In the genomic region with DNA sequence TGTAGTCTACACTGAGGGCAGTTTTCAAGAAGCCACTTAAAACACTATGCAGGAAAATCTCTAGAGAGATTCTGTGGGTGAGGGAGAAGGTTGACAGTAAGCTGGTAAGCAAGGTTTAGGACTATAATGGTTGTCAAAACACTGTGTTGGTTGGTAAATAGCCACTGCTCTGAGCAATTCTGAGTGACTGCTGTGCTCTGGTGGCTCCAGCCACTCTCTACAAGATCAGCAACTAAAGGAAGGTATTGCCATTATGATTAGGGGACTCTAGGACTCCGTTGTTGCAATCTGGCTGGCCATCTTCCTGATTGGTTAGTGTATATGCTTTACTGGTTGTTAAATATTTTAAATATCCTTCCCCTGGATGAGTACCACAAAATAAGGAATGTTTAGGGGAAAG, we compare ENCODE assay signal across 23 cellular contexts. TPM values are rescaled to one million over a fixed set of nuclear protein-coding genes. Genes with fewer than 3 reads are reported as not detected.
DNase-seq lines count a peak whose midpoint lies in the region; ATAC-seq and TF ChIP-seq lines count a peak whose summit lies in the region.
"Had no signal": no experiment of that assay in that cellular context is flagged by ENCODE, and none has a peak within 500 bp of the region (broad histone marks: within the 10 kb centered on the region; RNA-seq: fewer than 3 reads in every experiment).

No MANE protein-coding gene starts in this region.

- no peaks in the 10 kb centered on the region for H3K36me3 ChIP-seq in mucosa of descending colon (ENCODE audit: low read depth)
- H3K36me3 ChIP-seq: MG63, upper lobe of left lung had no signal

- no peaks in the 10 kb centered on the region for H3K4me1 ChIP-seq in mucosa of descending colon (ENCODE audit: low read depth)

- peak; percentile 28 for TF ChIP-seq CTCF in GM12864 (IDR thresholded peaks at IDR 0.05; ENCODE audit: low read depth, low read length, missing control alignments)
- peak; percentile 11; the same call in 1 of the 2 replicates for TF ChIP-seq CTCF in LNCAP (IDR thresholded peaks at IDR 0.05)
- TF ChIP-seq CTCF in epithelial cell of proximal tubule (conservative IDR thresholded peaks at IDR 0.05; ENCODE audit: low read depth, low read length): peak; percentile 21
- TF ChIP-seq CTCF in mucosa of descending colon (IDR thresholded peaks at IDR 0.05): no peak

- H3K4me3 ChIP-seq in GM12864 (ENCODE audit: low read depth, low read length): no peak overlapping the region
- H3K4me3 ChIP-seq in epithelial cell of proximal tubule (ENCODE audit: low read depth, low read length): no peak overlapping the region
- no peak overlapping the region for H3K4me3 ChIP-seq in mucosa of descending colon
- H3K4me3 ChIP-seq: MG63, upper lobe of left lung had no signal

- no peaks in the 10 kb centered on the region for H3K9me3 ChIP-seq in mucosa of descending colon
- H3K9me3 ChIP-seq: MG63, upper lobe of left lung had no signal

- ATAC-seq in mucosa of descending colon: peak; percentile 44
- ATAC-seq in GM19328 (IDR thresholded peaks at IDR 0.05; ENCODE audit: unreplicated experiment): no peak
- ATAC-seq: sciatic nerve; stimulated activated naive B cell treated with anti-CD40 and anti-IgM and Interleukin-4, amounts not matched to agents 10 μg/mL and 1 μg/mL and 100 μg/mL, for 72 hours; WTC11 had no signal

- DNase-seq in GM12864 (ENCODE audit: low read depth): no peak
- no peak for DNase-seq in epithelial cell of proximal tubule (ENCODE audit: low read depth)
- DNase-seq in mucosa of descending colon: no peak
- DNase-seq in DMS 273 treated with DMSO at 0.1 percent for 48 hours (lab: John Stamatoyannopoulos, UW): no peak
- no peak for DNase-seq in NCI-H2196 (lab: John Stamatoyannopoulos, UW; ENCODE audit: unreplicated experiment)
- DNase-seq: activated CD4-positive, alpha-beta T cell treated with anti-CD3 and anti-CD28 coated beads, Interleukin-2, amount 10 ng/mL, durations not matched to agents 7 days and 5 days; activated naive CD4-positive, alpha-beta T cell treated with Interleukin-2 at 50 U/mL for 16 hours; C1 segment of cervical spinal cord; mesenchymal stem cell; MG63; NCI-H2081; NCI-H82; SHP77 treated with DMSO at 0.1 percent for 48 hours; stimulated activated CD4-positive, alpha-beta T cell treated with anti-CD3 and anti-CD28 coated beads, Interleukin-12 subunit alpha, Interleukin-12 subunit beta, amount 100 ng/mL, for 4 hours; stimulated activated CD4-positive, alpha-beta T cell treated with anti-CD3 and anti-CD28 coated beads, Interleukin-4, amount 100 ng/mL, for 24 hours; stimulated activated naive B cell treated with anti-CD40 and anti-IgM and Interleukin-4, amounts not matched to agents 10 μg/mL and 1 μg/mL and 100 μg/mL, for 72 hours; SW 1271; T-helper 9 cell; upper lobe of left lung had no signal

- intact Hi-C loops in mucosa of descending colon (cut with DNase I, micrococcal nuclease): loop anchor here in 1 of 2 donors (10.0 kb wide), 1 partner anchor 129 kb away; no protein-coding TSS in a partner anchor

RNA-seq across cellular contexts. Expression of gene FAM47E, which starts 5.5 kb away (rescaled TPM):
- total RNA-seq in epithelial cell of proximal tubule: 0.07 and 3.5 TPM in 2 replicates
- total RNA-seq in mucosa of descending colon: 1 to 10 TPM; 3.3 to 9.8 (median 6.1) TPM

RNA-seq across cellular contexts. Expression of gene SCARB2, which starts 32.4 kb away (rescaled TPM):
- 58.4 and 76.3 TPM in 2 replicates for total RNA-seq in epithelial cell of proximal tubule
- total RNA-seq in mucosa of descending colon: 100 to 1,000 TPM; 148 to 183 (median 172) TPM
